1 cellular context compared by ENCODE assay signal in the genomic region with DNA sequence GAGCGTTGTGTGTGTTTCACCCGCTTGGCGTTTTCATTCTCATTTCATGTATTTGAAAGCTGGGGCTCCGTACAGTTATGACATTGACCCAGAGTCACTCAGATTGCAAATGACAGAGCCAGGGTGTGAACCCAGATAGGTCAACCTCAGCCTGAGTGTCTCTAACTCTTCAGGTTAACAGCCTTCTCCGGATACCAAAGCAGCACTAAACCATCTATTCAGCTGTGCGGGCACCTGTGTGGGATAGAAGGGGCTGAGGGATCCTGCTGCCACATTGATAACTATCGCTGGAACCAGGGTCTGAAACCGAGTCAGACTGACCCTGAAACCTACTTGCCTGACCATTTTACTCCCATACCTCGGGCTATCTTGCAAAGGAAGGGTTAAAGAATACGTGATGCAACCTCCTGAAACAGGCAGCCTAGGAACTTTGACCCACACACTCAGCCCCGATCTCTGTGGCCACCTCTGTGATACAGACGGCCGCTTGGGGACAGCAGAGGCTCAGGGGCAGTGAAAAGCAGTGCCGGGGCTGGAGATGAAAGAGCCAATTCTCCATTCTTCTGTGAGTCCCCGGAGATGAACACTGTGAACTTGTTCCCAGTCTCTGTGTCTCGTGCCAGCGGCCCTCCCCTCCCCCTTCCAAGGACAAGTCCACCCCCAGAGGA.
TF ChIP-seq lines count a peak whose summit lies in the region.

No MANE protein-coding gene starts in this region.

TF ChIP-seq in HepG2, 621 proteins besides CTCF, POLR2A, EP300 and RAD21 (continued from another document and continues in another):
- TF ChIP-seq, protein P1, sequence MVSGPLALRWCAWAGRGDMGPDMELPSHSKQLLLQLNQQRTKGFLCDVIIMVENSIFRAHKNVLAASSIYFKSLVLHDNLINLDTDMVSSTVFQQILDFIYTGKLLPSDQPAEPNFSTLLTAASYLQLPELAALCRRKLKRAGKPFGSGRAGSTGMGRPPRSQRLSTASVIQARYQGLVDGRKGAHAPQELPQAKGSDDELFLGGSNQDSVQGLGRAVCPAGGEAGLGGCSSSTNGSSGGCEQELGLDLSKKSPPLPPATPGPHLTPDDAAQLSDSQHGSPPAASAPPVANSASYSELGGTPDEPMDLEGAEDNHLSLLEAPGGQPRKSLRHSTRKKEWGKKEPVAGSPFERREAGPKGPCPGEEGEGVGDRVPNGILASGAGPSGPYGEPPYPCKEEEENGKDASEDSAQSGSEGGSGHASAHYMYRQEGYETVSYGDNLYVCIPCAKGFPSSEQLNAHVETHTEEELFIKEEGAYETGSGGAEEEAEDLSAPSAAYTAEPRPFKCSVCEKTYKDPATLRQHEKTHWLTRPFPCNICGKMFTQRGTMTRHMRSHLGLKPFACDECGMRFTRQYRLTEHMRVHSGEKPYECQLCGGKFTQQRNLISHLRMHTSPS (CRISPR knock-in tag; IDR thresholded peaks at IDR 0.05; ENCODE audit: low read depth): 0 out of 2 replicates have a peak, but pooled peaks have one; percentile 42
- TF ChIP-seq MTF1 (CRISPR knock-in tag; IDR thresholded peaks at IDR 0.05): no peak
- 0 out of 2 replicates have a peak, but pooled peaks have one; percentile 15 for TF ChIP-seq CSRNP1 (CRISPR knock-in tag; IDR thresholded peaks at IDR 0.05)
- no peak; the same call in 1 of the 2 replicates for TF ChIP-seq HES4 (CRISPR knock-in tag; IDR thresholded peaks at IDR 0.05; ENCODE audit: borderline replicate concordance)
- TF ChIP-seq, protein P2, sequence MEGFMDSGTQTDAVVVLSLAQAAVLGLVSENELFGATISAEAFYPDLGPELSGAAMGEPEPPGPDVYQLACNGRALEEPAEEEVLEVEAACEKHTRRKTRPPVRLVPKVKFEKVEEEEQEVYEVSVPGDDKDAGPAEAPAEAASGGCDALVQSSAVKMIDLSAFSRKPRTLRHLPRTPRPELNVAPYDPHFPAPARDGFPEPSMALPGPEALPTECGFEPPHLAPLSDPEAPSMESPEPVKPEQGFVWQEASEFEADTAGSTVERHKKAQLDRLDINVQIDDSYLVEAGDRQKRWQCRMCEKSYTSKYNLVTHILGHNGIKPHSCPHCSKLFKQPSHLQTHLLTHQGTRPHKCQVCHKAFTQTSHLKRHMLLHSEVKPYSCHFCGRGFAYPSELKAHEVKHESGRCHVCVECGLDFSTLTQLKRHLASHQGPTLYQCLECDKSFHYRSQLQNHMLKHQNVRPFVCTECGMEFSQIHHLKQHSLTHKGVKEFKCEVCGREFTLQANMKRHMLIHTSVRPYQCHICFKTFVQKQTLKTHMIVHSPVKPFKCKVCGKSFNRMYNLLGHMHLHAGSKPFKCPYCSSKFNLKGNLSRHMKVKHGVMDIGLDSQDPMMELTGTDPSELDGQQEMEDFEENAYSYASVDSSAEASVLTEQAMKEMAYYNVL (CRISPR knock-in tag; IDR thresholded peaks at IDR 0.05; ENCODE audit: borderline replicate concordance): peak; percentile 90; the same call in 1 of the 2 replicates
- no peak for TF ChIP-seq SMARCE1 (IDR thresholded peaks at IDR 0.05; ENCODE audit: borderline replicate concordance)
- TF ChIP-seq ZNF446 (CRISPR knock-in tag; IDR thresholded peaks at IDR 0.05): no peak
- TF ChIP-seq ZNF768 (CRISPR knock-in tag; IDR thresholded peaks at IDR 0.05): peak; percentile 67
- peak; percentile 63; the same call in 1 of the 2 replicates for TF ChIP-seq KDM5B (CRISPR knock-in tag; IDR thresholded peaks at IDR 0.05; ENCODE audit: borderline replicate concordance)
- TF ChIP-seq SRSF4 (IDR thresholded peaks at IDR 0.05; ENCODE audit: low read depth, low read length, poor library complexity, severe bottlenecking): no peak
- TF ChIP-seq NCOA1 (CRISPR knock-in tag; IDR thresholded peaks at IDR 0.05): 0 out of 2 replicates have a peak, but pooled peaks have one; percentile 66
- TF ChIP-seq, protein P3, sequence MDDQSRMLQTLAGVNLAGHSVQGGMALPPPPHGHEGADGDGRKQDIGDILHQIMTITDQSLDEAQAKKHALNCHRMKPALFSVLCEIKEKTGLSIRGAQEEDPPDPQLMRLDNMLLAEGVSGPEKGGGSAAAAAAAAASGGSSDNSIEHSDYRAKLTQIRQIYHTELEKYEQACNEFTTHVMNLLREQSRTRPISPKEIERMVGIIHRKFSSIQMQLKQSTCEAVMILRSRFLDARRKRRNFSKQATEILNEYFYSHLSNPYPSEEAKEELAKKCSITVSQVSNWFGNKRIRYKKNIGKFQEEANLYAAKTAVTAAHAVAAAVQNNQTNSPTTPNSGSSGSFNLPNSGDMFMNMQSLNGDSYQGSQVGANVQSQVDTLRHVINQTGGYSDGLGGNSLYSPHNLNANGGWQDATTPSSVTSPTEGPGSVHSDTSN (CRISPR knock-in tag; IDR thresholded peaks at IDR 0.05; ENCODE audit: borderline replicate concordance): no peak
- TF ChIP-seq ZKSCAN8 (CRISPR knock-in tag; IDR thresholded peaks at IDR 0.05; ENCODE audit: borderline replicate concordance): peak; percentile 65; the same call in 1 of the 2 replicates
- no peak for TF ChIP-seq PHF20 (CRISPR knock-in tag; IDR thresholded peaks at IDR 0.05)
- no peak for TF ChIP-seq SNAPC2 (CRISPR knock-in tag; IDR thresholded peaks at IDR 0.05)
- TF ChIP-seq MAFG (CRISPR knock-in tag; IDR thresholded peaks at IDR 0.05): no peak
- peak; percentile 62; the same call in 1 of the 2 replicates for TF ChIP-seq RCOR2 (CRISPR knock-in tag; IDR thresholded peaks at IDR 0.05)
- TF ChIP-seq ZZZ3 (CRISPR knock-in tag; IDR thresholded peaks at IDR 0.05; ENCODE audit: borderline replicate concordance): no peak
- no peak for TF ChIP-seq ZNF484 (CRISPR knock-in tag; IDR thresholded peaks at IDR 0.05; ENCODE audit: borderline replicate concordance, low read depth)
- TF ChIP-seq LCORL (IDR thresholded peaks at IDR 0.05): no peak
- TF ChIP-seq LCORL (CRISPR knock-in tag; IDR thresholded peaks at IDR 0.05): peak; percentile 93
- no peak for TF ChIP-seq PRDM15 (CRISPR knock-in tag; IDR thresholded peaks at IDR 0.05)
- TF ChIP-seq ZNF274 (CRISPR knock-in tag; IDR thresholded peaks at IDR 0.05): no peak
- TF ChIP-seq NCOR1 (IDR thresholded peaks at IDR 0.05; ENCODE audit: borderline replicate concordance, low read length): peak; percentile 66; the same call in 1 of the 2 replicates
- TF ChIP-seq ZNF432 (CRISPR knock-in tag; IDR thresholded peaks at IDR 0.05; ENCODE audit: borderline replicate concordance): no peak
- no peak for TF ChIP-seq HNRNPL (IDR thresholded peaks at IDR 0.05; ENCODE audit: low read depth, low read length)
- peak; percentile 97 for TF ChIP-seq ZNF280D (CRISPR knock-in tag; IDR thresholded peaks at IDR 0.05)
- no peak for TF ChIP-seq JUNB (CRISPR knock-in tag; IDR thresholded peaks at IDR 0.05; ENCODE audit: borderline replicate concordance)
- TF ChIP-seq ZNF619 (CRISPR knock-in tag; IDR thresholded peaks at IDR 0.05): peak; percentile 86; the same call in 1 of the 2 replicates
- peak; percentile 48 for TF ChIP-seq SIX4 (CRISPR knock-in tag; IDR thresholded peaks at IDR 0.05)
- TF ChIP-seq, protein P4, sequence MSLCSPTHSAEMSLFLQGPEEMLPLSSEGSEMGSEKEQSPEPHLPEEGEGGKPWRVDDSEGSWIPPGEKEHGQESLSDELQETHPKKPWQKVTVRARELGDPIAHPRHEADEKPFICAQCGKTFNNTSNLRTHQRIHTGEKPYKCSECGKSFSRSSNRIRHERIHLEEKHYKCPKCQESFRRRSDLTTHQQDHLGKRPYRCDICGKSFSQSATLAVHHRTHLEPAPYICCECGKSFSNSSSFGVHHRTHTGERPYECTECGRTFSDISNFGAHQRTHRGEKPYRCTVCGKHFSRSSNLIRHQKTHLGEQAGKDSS (CRISPR knock-in tag; IDR thresholded peaks at IDR 0.05; ENCODE audit: borderline replicate concordance, low read depth): peak; percentile 72; the same call in 1 of the 2 replicates
- TF ChIP-seq PREB (CRISPR knock-in tag; IDR thresholded peaks at IDR 0.05): no peak
- no peak for TF ChIP-seq ZFAT (CRISPR knock-in tag; conservative IDR thresholded peaks at IDR 0.05)
- TF ChIP-seq ZNF260 (CRISPR knock-in tag; IDR thresholded peaks at IDR 0.05; ENCODE audit: borderline replicate concordance, low read depth): no peak
- peak; percentile 33 for TF ChIP-seq ASH2L (IDR thresholded peaks at IDR 0.05; ENCODE audit: insufficient read length, low read depth, low read length)
- TF ChIP-seq ZNF891 (CRISPR knock-in tag; IDR thresholded peaks at IDR 0.05): peak; percentile 85
- no peak for TF ChIP-seq NFIC (IDR thresholded peaks at IDR 0.05; ENCODE audit: low read length)
- no peak for TF ChIP-seq PTBP1 (IDR thresholded peaks at IDR 0.05; ENCODE audit: low read depth, low read length, poor library complexity, severe bottlenecking)
- TF ChIP-seq ZNF644 (CRISPR knock-in tag; IDR thresholded peaks at IDR 0.05; ENCODE audit: low read depth): peak; percentile 96
- no peak for TF ChIP-seq ZNF333 (CRISPR knock-in tag; IDR thresholded peaks at IDR 0.05; ENCODE audit: borderline replicate concordance)
- no peak for TF ChIP-seq SOX6 (IDR thresholded peaks at IDR 0.05)
- peak; percentile 87 for TF ChIP-seq SOX6 (CRISPR knock-in tag; IDR thresholded peaks at IDR 0.05)
- TF ChIP-seq HDAC6 (IDR thresholded peaks at IDR 0.05; ENCODE audit: low read depth, low read length): no peak
- TF ChIP-seq ZNF629 (CRISPR knock-in tag; conservative IDR thresholded peaks at IDR 0.05): peak; percentile 56; the same call in 1 of the 2 replicates
- TF ChIP-seq CHD2 (IDR thresholded peaks at IDR 0.05; ENCODE audit: low read depth, low read length): no peak
- TF ChIP-seq KDM2A (CRISPR knock-in tag; IDR thresholded peaks at IDR 0.05; ENCODE audit: borderline replicate concordance, low read depth): peak; percentile 96
